In the genomic region with DNA sequence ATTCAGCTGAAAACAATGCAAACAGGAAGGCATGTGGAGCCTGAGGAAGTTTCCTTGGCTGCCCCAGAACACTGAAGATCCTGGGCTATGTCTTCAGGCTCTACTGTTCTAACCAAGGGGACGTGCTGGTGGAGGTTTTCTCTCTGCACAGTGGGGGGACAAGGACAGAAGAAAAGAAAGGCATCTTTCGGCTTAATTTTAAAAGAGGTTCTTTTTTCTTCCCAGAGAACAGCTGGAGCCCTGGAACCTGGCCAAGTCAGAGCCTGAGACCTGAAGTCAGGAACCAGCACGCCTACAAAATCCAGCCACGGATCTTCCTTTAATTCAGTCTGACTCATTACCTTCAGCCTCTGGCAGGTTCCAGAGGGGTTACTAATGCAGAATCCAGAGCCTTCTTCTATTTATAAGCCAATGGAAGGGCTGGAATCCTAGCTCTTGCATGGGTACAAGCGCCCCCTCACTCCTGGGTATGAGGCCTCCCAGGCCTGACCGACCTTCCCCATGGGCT, we compare ENCODE assay signal across 1 cellular context.
A peak's percentile ranks its signal among the peaks of the same experiment; 100 is the strongest.
TF ChIP-seq lines count a peak whose summit lies in the region.

No MANE protein-coding gene starts in this region.

TF ChIP-seq in HEK293, 187 proteins besides CTCF, POLR2A, EP300 and RAD21 (continued from another document):
- TF ChIP-seq, protein P1, sequence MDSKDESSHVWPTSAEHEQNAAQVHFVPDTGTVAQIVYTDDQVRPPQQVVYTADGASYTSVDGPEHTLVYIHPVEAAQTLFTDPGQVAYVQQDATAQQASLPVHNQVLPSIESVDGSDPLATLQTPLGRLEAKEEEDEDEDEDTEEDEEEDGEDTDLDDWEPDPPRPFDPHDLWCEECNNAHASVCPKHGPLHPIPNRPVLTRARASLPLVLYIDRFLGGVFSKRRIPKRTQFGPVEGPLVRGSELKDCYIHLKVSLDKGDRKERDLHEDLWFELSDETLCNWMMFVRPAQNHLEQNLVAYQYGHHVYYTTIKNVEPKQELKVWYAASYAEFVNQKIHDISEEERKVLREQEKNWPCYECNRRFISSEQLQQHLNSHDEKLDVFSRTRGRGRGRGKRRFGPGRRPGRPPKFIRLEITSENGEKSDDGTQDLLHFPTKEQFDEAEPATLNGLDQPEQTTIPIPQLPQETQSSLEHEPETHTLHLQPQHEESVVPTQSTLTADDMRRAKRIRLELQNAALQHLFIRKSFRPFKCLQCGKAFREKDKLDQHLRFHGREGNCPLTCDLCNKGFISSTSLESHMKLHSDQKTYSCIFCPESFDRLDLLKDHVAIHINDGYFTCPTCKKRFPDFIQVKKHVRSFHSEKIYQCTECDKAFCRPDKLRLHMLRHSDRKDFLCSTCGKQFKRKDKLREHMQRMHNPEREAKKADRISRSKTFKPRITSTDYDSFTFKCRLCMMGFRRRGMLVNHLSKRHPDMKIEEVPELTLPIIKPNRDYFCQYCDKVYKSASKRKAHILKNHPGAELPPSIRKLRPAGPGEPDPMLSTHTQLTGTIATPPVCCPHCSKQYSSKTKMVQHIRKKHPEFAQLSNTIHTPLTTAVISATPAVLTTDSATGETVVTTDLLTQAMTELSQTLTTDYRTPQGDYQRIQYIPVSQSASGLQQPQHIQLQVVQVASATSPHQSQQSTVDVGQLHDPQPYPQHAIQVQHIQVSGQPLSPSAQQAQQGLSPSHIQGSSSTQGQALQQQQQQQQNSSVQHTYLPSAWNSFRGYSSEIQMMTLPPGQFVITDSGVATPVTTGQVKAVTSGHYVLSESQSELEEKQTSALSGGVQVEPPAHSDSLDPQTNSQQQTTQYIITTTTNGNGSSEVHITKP (tag by site-specific recombination; IDR thresholded peaks at IDR 0.05): 0 out of 2 replicates have a peak, but pooled peaks have one; percentile 14
- TF ChIP-seq, protein P2, sequence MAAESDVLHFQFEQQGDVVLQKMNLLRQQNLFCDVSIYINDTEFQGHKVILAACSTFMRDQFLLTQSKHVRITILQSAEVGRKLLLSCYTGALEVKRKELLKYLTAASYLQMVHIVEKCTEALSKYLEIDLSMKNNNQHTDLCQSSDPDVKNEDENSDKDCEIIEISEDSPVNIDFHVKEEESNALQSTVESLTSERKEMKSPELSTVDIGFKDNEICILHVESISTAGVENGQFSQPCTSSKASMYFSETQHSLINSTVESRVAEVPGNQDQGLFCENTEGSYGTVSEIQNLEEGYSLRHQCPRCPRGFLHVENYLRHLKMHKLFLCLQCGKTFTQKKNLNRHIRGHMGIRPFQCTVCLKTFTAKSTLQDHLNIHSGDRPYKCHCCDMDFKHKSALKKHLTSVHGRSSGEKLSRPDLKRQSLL (tag by site-specific recombination; IDR thresholded peaks at IDR 0.05): 0 out of 2 replicates have a peak, but pooled peaks have one; percentile 9
- TF ChIP-seq ZNF37A (tag by site-specific recombination; IDR thresholded peaks at IDR 0.05) (no peak), ZNF600 (tag by site-specific recombination; IDR thresholded peaks at IDR 0.05) (peak; percentile 68; the same call in 1 of the 2 replicates), ZNF175 (tag by site-specific recombination; IDR thresholded peaks at IDR 0.05) (no peak), HOXD13 (CRISPR knock-in tag; IDR thresholded peaks at IDR 0.05; ENCODE audit: borderline replicate concordance) (no peak), ZIC2 (tag by site-specific recombination; IDR thresholded peaks at IDR 0.05) (peak; percentile 41), ZNF561 (tag by site-specific recombination; IDR thresholded peaks at IDR 0.05; ENCODE audit: borderline replicate concordance) (peak; percentile 69), ZNF114 (tag by site-specific recombination; IDR thresholded peaks at IDR 0.05) (no peak), ZNF302 (tag by site-specific recombination; IDR thresholded peaks at IDR 0.05; ENCODE audit: low read depth) (no peak), ZNF391 (tag by site-specific recombination; IDR thresholded peaks at IDR 0.05; ENCODE audit: borderline replicate concordance, low read depth) (no peak), EGR2 (tag by site-specific recombination; IDR thresholded peaks at IDR 0.05; ENCODE audit: low read depth) (0 out of 2 replicates have a peak, but pooled peaks have one; percentile 35)
- TF ChIP-seq, protein P3, sequence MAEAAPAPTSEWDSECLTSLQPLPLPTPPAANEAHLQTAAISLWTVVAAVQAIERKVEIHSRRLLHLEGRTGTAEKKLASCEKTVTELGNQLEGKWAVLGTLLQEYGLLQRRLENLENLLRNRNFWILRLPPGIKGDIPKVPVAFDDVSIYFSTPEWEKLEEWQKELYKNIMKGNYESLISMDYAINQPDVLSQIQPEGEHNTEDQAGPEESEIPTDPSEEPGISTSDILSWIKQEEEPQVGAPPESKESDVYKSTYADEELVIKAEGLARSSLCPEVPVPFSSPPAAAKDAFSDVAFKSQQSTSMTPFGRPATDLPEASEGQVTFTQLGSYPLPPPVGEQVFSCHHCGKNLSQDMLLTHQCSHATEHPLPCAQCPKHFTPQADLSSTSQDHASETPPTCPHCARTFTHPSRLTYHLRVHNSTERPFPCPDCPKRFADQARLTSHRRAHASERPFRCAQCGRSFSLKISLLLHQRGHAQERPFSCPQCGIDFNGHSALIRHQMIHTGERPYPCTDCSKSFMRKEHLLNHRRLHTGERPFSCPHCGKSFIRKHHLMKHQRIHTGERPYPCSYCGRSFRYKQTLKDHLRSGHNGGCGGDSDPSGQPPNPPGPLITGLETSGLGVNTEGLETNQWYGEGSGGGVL (tag by site-specific recombination; IDR thresholded peaks at IDR 0.05): peak; percentile 63
